25 cellular contexts compared by ENCODE assay signal in the genomic region with DNA sequence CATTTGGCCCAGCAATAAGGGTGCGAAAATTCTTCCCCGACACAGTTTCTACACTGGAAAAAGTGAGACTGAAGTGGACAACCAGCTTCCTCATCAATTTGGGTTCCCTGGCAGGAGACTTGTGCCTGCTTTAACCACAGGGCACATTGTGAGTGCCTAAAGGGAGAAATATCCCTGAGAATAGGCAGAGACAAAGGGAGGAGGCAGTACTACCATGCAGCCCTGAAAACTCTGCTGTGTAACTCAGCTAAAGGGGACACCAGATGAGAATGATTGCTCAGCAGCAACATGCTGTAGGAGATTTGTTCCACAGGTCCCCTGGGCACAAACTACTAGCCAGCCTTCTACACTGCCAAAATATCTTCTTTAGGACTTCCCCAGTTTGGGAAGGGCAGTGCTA.
"Had no signal": no experiment of that assay in that cellular context is flagged by ENCODE, and none has a peak within 500 bp of the region (broad histone marks: within the 10 kb centered on the region; RNA-seq: fewer than 3 reads in every experiment).

No MANE protein-coding gene starts in this region.

- H3K79me2 ChIP-seq: hepatocyte had no signal

- H2AFZ ChIP-seq: hepatocyte had no signal

- ATAC-seq: foreskin keratinocyte, gastroesophageal sphincter, heart left ventricle, left colon, left lobe of liver, lower lobe of right lung, mucosa of descending colon had no signal

- H3K36me3 ChIP-seq: esophagus muscularis mucosa, gastroesophageal sphincter, heart left ventricle, left ventricle myocardium inferior, lower lobe of right lung had no signal

- H3K9me3 ChIP-seq: lower lobe of right lung had no signal

- H3K4me2 ChIP-seq: hepatocyte had no signal

- DNase-seq: dermis blood vessel endothelial cell; dorsolateral prefrontal cortex; effector CD4-positive, alpha-beta T cell; effector memory CD4-positive, alpha-beta T cell; foreskin keratinocyte; heart left ventricle; hypothalamus; immature natural killer cell; islet precursor cell; kidney; kidney glomerular epithelial cell; left colon; left ventricle myocardium inferior; lower lobe of right lung; mesenchymal stem cell; mucosa of descending colon; naive B cell had no signal

- H3K4me3 ChIP-seq: coronary artery, dorsolateral prefrontal cortex, esophagus muscularis mucosa, gastroesophageal sphincter, heart left ventricle, hepatocyte, left ventricle myocardium inferior, lower lobe of right lung, mucosa of descending colon had no signal

- FAIRE-seq: colon, endothelial cell of umbilical vein, frontal cortex, kidney had no signal

- H3K27me3 ChIP-seq: foreskin keratinocyte, gastroesophageal sphincter, heart left ventricle, hepatocyte had no signal

- H3K27ac ChIP-seq: coronary artery, dorsolateral prefrontal cortex, esophagus muscularis mucosa, foreskin keratinocyte, gastroesophageal sphincter, heart left ventricle, hepatocyte, left ventricle myocardium inferior, lower lobe of right lung had no signal

- H3K4me1 ChIP-seq: esophagus muscularis mucosa, gastroesophageal sphincter, lower lobe of right lung had no signal
